Comparison of ENCODE assay signal across 8 cellular contexts in genomic region chr9:35116898-35117551, GRCh38. TPM values are rescaled to one million over a fixed set of nuclear protein-coding genes. Genes with fewer than 3 reads are reported as not detected.
DNase-seq lines count a peak whose midpoint lies in the region; ATAC-seq and TF ChIP-seq lines count a peak whose summit lies in the region.

No MANE protein-coding gene starts in this region.

- peaks cover 9% of the 10 kb centered on the region; the same call in 1 of the 2 replicates for H3K79me2 ChIP-seq in GM23338 (replicated peaks; ENCODE audit: insufficient read depth)

- H3K27me3 Mint-ChIP-seq in GM23338 (ENCODE audit: insufficient read depth, low read depth, poor library complexity), result peaks cover 12% of the 10 kb centered on the region
- peaks cover 2% of the 10 kb centered on the region for H3K27me3 Mint-ChIP-seq in neural crest cell (ENCODE audit: low read depth)
- no peaks in the 10 kb centered on the region for H3K27me3 Mint-ChIP-seq in stimulated activated naive CD8-positive, alpha-beta T cell treated with anti-CD3 and anti-CD28 coated beads, Interleukin-15, amount 100 ng/mL, for 72 hours

- peak overlapping the region; percentile 95 for H3K4me2 ChIP-seq in GM23338

- H3K36me3 ChIP-seq in GM23338 (ENCODE audit: insufficient read depth) (no peaks in the 10 kb centered on the region), RWPE2 (ENCODE audit: low read depth) (no peaks in the 10 kb centered on the region)

- peak overlapping the region; percentile 92; the same call in 1 of the 2 replicates for H2AFZ ChIP-seq in GM23338

- H3K4me1 Mint-ChIP-seq in GM23338 (peaks cover 30% of the 10 kb centered on the region), neural crest cell (peaks cover 50% of the 10 kb centered on the region)
- H3K4me1 Mint-ChIP-seq in stimulated activated naive CD8-positive, alpha-beta T cell treated with anti-CD3 and anti-CD28 coated beads, Interleukin-15, amount 100 ng/mL, for 72 hours, result peaks cover 47% of the 10 kb centered on the region

- H3K27ac ChIP-seq in GM23338 (ENCODE audit: low read depth), result no peak overlapping the region
- peak overlapping the region; percentile 94 for H3K27ac ChIP-seq in RWPE2 (ENCODE audit: poor library complexity, severe bottlenecking)

- H3K9me3 Mint-ChIP-seq in GM23338 (no peaks in the 10 kb centered on the region), neural crest cell (no peaks in the 10 kb centered on the region)
- no peaks in the 10 kb centered on the region for H3K9me3 Mint-ChIP-seq in stimulated activated naive CD8-positive, alpha-beta T cell treated with anti-CD3 and anti-CD28 coated beads, Interleukin-15, amount 100 ng/mL, for 72 hours

- ATAC-seq in GM23338 (peak; percentile 66), RWPE2 (ENCODE audit: low read depth) (peak; percentile 54)
- peak; percentile 82 for ATAC-seq in stimulated activated naive CD8-positive, alpha-beta T cell treated with anti-CD3 and anti-CD28 coated beads, Interleukin-15, amount 100 ng/mL, for 72 hours

- H3K27me3 ChIP-seq in GM23338 (ENCODE audit: insufficient read depth) (no peaks in the 10 kb centered on the region), RWPE2 (ENCODE audit: insufficient read depth, poor library complexity, severe bottlenecking) (no peaks in the 10 kb centered on the region)

- no peaks in the 10 kb centered on the region; the same call in 2 of the 3 replicates for H3K36me3 Mint-ChIP-seq in GM23338 (ENCODE audit: low read depth)
- no peaks in the 10 kb centered on the region for H3K36me3 Mint-ChIP-seq in neural crest cell (ENCODE audit: low read depth)

- no peaks in the 10 kb centered on the region for H4K20me1 ChIP-seq in GM23338 (replicated peaks; ENCODE audit: insufficient read depth)

- no peaks in the 10 kb centered on the region for H3K9me2 ChIP-seq in GM23338 (ENCODE audit: insufficient read depth)

- DNase-seq in DMS79 (lab: John Stamatoyannopoulos, UW), result peak; percentile 70
- DNase-seq in GM23338 (ENCODE audit: low spot score), result peak; percentile 98
- peak; percentile 80 for DNase-seq in LNCaP clone FGC (ENCODE audit: low read depth)
- peak; percentile 91 for DNase-seq in RWPE2 (ENCODE audit: low spot score)
- DNase-seq in activated T-helper 9 cell treated with anti-CD3 and anti-CD28 coated beads, Interleukin-2, amount 50 U/mL, for 16 hours (ENCODE audit: low read depth), result peak; percentile 78
- DNase-seq in fibroblast of villous mesenchyme (ENCODE audit: low read depth), result peak; percentile 93
- DNase-seq in neural crest cell (ENCODE audit: low read depth, low spot score), result peak; percentile 92
- peak; percentile 83 to 89 for DNase-seq in stimulated activated naive CD8-positive, alpha-beta T cell treated with anti-CD3 and anti-CD28 coated beads, Interleukin-15, amount 100 ng/mL, for 72 hours

- H3K4me1 ChIP-seq in GM23338 (ENCODE audit: insufficient read depth) (peaks cover 13% of the 10 kb centered on the region), RWPE2 (ENCODE audit: insufficient read depth, poor library complexity, severe bottlenecking) (peaks cover 12% of the 10 kb centered on the region)

- H3K4me3 ChIP-seq in GM23338, result peak overlapping the region; percentile 71
- peak overlapping the region; percentile 87 for H3K4me3 ChIP-seq in LNCaP clone FGC (ENCODE audit: low read depth, low read length)
- peak overlapping the region; percentile 51 for H3K4me3 ChIP-seq in RWPE2 (ENCODE audit: severe bottlenecking)
- H3K4me3 ChIP-seq in fibroblast of villous mesenchyme (ENCODE audit: low read depth, low read length), result peak overlapping the region; percentile 92

- H3F3A ChIP-seq in GM23338 (replicated peaks; ENCODE audit: low read depth), result 0 out of 2 replicates have a peak, but pooled peaks cover 4% of the 10 kb centered on the region

- no peaks in the 10 kb centered on the region for H3K9me3 ChIP-seq in RWPE2 (ENCODE audit: severe bottlenecking)

- peak overlapping the region; percentile 91 for H3K4me3 Mint-ChIP-seq in GM23338
- H3K4me3 Mint-ChIP-seq in neural crest cell, result peak overlapping the region; percentile 86
- peak overlapping the region; percentile 82 to 98 for H3K4me3 Mint-ChIP-seq in stimulated activated naive CD8-positive, alpha-beta T cell treated with anti-CD3 and anti-CD28 coated beads, Interleukin-15, amount 100 ng/mL, for 72 hours

- TF ChIP-seq CTCF in GM23338 (conservative IDR thresholded peaks at IDR 0.05; ENCODE audit: low read depth in 2 of 2) (peak; percentile 96 to 97), LNCaP clone FGC (IDR thresholded peaks at IDR 0.05; ENCODE audit: control insufficient read depth, extremely low read depth, insufficient read depth) (peak; percentile 96), RWPE2 (IDR thresholded peaks at IDR 0.05; ENCODE audit: poor library complexity, severe bottlenecking) (peak; percentile 96), fibroblast of villous mesenchyme (IDR thresholded peaks at IDR 0.05; ENCODE audit: insufficient read depth, low read depth, low read length) (peak; percentile 97), neural crest cell (conservative IDR thresholded peaks at IDR 0.05) (peak; percentile 95)

- H3K27ac Mint-ChIP-seq in GM23338, result peak overlapping the region; percentile 79
- peak overlapping the region; percentile 30 for H3K27ac Mint-ChIP-seq in neural crest cell (ENCODE audit: unreplicated experiment)
- peak overlapping the region; percentile 47 to 89 for H3K27ac Mint-ChIP-seq in stimulated activated naive CD8-positive, alpha-beta T cell treated with anti-CD3 and anti-CD28 coated beads, Interleukin-15, amount 100 ng/mL, for 72 hours

TF ChIP-seq in GM23338, 12 proteins besides CTCF, POLR2A, EP300 and RAD21:
- TF ChIP-seq, protein P1, sequence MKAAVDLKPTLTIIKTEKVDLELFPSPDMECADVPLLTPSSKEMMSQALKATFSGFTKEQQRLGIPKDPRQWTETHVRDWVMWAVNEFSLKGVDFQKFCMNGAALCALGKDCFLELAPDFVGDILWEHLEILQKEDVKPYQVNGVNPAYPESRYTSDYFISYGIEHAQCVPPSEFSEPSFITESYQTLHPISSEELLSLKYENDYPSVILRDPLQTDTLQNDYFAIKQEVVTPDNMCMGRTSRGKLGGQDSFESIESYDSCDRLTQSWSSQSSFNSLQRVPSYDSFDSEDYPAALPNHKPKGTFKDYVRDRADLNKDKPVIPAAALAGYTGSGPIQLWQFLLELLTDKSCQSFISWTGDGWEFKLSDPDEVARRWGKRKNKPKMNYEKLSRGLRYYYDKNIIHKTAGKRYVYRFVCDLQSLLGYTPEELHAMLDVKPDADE (IDR thresholded peaks at IDR 0.05), result no peak
- TF ChIP-seq EZH2 (IDR thresholded peaks at IDR 0.05; ENCODE audit: low read depth, unreplicated experiment) (no peak), STAT1 (IDR thresholded peaks at IDR 0.05; ENCODE audit: unreplicated experiment) (no peak), NANOG (IDR thresholded peaks at IDR 0.05; ENCODE audit: borderline replicate concordance) (no peak), CREB1 (CRISPR knock-in tag; IDR thresholded peaks at IDR 0.05; ENCODE audit: low read depth) (0 out of 2 replicates have a peak, but pooled peaks have one; percentile 37), EZH2phosphoT487 (IDR thresholded peaks at IDR 0.05; ENCODE audit: unreplicated experiment) (no peak), REST (IDR thresholded peaks at IDR 0.05; ENCODE audit: unreplicated experiment) (no peak), JUNB (IDR thresholded peaks at IDR 0.05; ENCODE audit: unreplicated experiment) (no peak)
TF ChIP-seq in GM23338: peak in this region for 1.

RNA-seq across cellular contexts. Expression of gene ATOSB, which starts 1.4 kb away (rescaled TPM):
- total RNA-seq in GM23338 (2014; rRNA removed; shearing (Covaris generic)), result 3.1 and 6.1 TPM in 2 replicates
- polyA plus RNA-seq in GM23338 (2016; fragmentation: Nextera tagmentation; extraction: Ambion mirVana), result 2.2 and 2.3 TPM in 2 replicates
- total RNA-seq in fibroblast of villous mesenchyme (21.2 and 21.3 TPM in 2 replicates), neural crest cell (12.2 and 15.2 TPM in 2 replicates)

RNA-seq across cellular contexts. Expression of gene STOML2, which starts 14.1 kb away (rescaled TPM):
- 210 and 221 TPM in 2 replicates for total RNA-seq in GM23338 (2014; rRNA removed; shearing (Covaris generic))
- polyA plus RNA-seq in GM23338 (2016; fragmentation: Nextera tagmentation; extraction: Ambion mirVana), result 109 and 114 TPM in 2 replicates
- total RNA-seq in fibroblast of villous mesenchyme (169 and 193 TPM in 2 replicates), neural crest cell (184 and 186 TPM in 2 replicates)

RNA-seq across cellular contexts. Expression of gene PIGO, which starts 20.6 kb away (rescaled TPM):
- total RNA-seq in GM23338 (2014; rRNA removed; shearing (Covaris generic)), result 13.6 and 18.9 TPM in 2 replicates
- 11.2 and 13.6 TPM in 2 replicates for polyA plus RNA-seq in GM23338 (2016; fragmentation: Nextera tagmentation; extraction: Ambion mirVana)
- 13.5 and 14.7 TPM in 2 replicates for total RNA-seq in fibroblast of villous mesenchyme
- total RNA-seq in neural crest cell, result 24.3 and 28.3 TPM in 2 replicates

RNA-seq across cellular contexts. Expression of gene FANCG, which starts 37.3 kb away (rescaled TPM):
- 47.0 and 56.2 TPM in 2 replicates for total RNA-seq in GM23338 (2014; rRNA removed; shearing (Covaris generic))
- 53.1 and 53.8 TPM in 2 replicates for polyA plus RNA-seq in GM23338 (2016; fragmentation: Nextera tagmentation; extraction: Ambion mirVana)
- total RNA-seq in fibroblast of villous mesenchyme (22.5 and 23.7 TPM in 2 replicates), neural crest cell (115 and 126 TPM in 2 replicates)

RNA-seq across cellular contexts. Expression of gene VCP, which starts 44.6 kb away (rescaled TPM):
- 361 and 408 TPM in 2 replicates for total RNA-seq in GM23338 (2014; rRNA removed; shearing (Covaris generic))
- polyA plus RNA-seq in GM23338 (2016; fragmentation: Nextera tagmentation; extraction: Ambion mirVana), result 113 and 130 TPM in 2 replicates
- total RNA-seq in fibroblast of villous mesenchyme (351 and 386 TPM in 2 replicates), neural crest cell (368 and 374 TPM in 2 replicates)
